1 cellular context compared by ENCODE assay signal in the genomic region with DNA sequence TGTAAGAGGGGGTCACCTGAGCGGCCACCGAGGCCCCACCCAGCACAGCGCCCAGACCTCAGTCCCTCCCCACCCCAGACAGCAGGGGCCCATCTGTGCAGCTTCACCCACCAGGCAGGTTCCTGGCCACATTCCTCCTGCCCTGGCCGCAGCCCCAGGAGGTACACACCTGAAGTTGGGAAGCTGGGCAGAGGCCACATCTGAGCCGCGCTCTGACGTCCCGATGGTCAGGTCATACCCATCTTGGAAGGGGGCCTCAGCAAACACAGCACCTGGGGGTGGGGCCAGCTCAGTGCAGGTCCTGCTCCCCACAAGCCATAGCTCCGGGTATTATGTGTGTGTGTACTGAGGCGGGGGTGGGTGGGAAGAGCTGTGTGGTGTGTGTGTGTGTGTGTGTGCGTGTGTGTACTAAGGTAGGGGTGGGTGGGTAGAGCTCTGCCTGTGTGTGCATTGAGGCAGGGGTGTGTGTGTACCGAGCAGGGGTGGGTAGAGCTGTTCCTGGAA.
TF ChIP-seq lines count a peak whose summit lies in the region.

No MANE protein-coding gene starts in this region.

TF ChIP-seq in K562, 482 proteins besides CTCF, POLR2A, EP300 and RAD21:
- TF ChIP-seq ZNF79 (CRISPR knock-in tag; IDR thresholded peaks at IDR 0.05; ENCODE audit: low read depth) (no peak), ZNF12 (CRISPR knock-in tag; IDR thresholded peaks at IDR 0.05) (no peak), EP400 (IDR thresholded peaks at IDR 0.05) (no peak), POLR2B (IDR thresholded peaks at IDR 0.05; ENCODE audit: low read depth, partially characterized antibody) (peak; percentile 48), THAP12 (CRISPR knock-in tag; IDR thresholded peaks at IDR 0.05) (no peak), ZSCAN29 (IDR thresholded peaks at IDR 0.05) (no peak), RBFOX2 (IDR thresholded peaks at IDR 0.05; ENCODE audit: low read depth, low read length) (peak; percentile 53), POLR2AphosphoS2 (IDR thresholded peaks at IDR 0.05; ENCODE audit: low read length) (no peak), POLR2G (IDR thresholded peaks at IDR 0.05; ENCODE audit: low read depth, low read length) (peak; percentile 62), ZBTB33 (CRISPR knock-in tag; IDR thresholded peaks at IDR 0.05) (no peak), CEBPB (tag; IDR thresholded peaks at IDR 0.05) (no peak), SUPT5H (IDR thresholded peaks at IDR 0.05) (peak; percentile 30)
- TF ChIP-seq, protein P1, sequence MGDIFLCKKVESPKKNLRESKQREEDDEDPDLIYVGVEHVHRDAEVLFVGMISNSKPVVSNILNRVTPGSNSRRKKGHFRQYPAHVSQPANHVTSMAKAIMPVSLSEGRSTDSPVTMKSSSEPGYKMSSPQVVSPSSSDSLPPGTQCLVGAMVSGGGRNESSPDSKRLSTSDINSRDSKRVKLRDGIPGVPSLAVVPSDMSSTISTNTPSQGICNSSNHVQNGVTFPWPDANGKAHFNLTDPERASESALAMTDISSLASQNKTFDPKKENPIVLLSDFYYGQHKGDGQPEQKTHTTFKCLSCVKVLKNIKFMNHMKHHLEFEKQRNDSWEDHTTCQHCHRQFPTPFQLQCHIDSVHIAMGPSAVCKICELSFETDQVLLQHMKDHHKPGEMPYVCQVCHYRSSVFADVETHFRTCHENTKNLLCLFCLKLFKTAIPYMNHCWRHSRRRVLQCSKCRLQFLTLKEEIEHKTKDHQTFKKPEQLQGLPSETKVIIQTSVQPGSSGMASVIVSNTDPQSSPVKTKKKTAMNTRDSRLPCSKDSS (IDR thresholded peaks at IDR 0.05; ENCODE audit: low read depth, partially characterized antibody), result no peak
- TF ChIP-seq, protein P2, sequence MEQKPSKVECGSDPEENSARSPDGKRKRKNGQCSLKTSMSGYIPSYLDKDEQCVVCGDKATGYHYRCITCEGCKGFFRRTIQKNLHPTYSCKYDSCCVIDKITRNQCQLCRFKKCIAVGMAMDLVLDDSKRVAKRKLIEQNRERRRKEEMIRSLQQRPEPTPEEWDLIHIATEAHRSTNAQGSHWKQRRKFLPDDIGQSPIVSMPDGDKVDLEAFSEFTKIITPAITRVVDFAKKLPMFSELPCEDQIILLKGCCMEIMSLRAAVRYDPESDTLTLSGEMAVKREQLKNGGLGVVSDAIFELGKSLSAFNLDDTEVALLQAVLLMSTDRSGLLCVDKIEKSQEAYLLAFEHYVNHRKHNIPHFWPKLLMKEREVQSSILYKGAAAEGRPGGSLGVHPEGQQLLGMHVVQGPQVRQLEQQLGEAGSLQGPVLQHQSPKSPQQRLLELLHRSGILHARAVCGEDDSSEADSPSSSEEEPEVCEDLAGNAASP (IDR thresholded peaks at IDR 0.05), result no peak
